In the genomic region with DNA sequence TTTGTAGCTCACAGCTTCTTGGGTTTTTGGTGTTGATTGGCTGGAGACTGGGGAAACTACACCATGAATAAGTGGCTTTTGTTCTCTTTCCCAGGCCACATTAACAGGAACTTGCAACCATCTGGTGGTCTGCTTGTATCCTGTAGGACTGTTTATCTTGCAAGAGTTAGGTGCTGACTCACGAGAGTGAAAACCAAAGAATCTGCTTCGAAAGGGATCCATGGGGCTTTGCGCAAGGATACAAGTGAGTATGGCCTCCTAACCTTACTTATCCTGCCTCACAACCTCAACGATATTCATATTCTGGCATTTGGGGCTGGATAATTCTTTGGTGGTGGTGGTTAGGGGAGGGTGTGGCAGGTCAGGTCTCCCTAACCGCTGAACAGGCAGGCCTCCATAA, we compare ENCODE assay signal across 1 cellular context.
TF ChIP-seq lines count a peak whose summit lies in the region.

No MANE protein-coding gene starts in this region.

TF ChIP-seq in GM23338, 12 proteins besides CTCF, POLR2A, EP300 and RAD21 (continued from another document):
- TF ChIP-seq, protein P1, sequence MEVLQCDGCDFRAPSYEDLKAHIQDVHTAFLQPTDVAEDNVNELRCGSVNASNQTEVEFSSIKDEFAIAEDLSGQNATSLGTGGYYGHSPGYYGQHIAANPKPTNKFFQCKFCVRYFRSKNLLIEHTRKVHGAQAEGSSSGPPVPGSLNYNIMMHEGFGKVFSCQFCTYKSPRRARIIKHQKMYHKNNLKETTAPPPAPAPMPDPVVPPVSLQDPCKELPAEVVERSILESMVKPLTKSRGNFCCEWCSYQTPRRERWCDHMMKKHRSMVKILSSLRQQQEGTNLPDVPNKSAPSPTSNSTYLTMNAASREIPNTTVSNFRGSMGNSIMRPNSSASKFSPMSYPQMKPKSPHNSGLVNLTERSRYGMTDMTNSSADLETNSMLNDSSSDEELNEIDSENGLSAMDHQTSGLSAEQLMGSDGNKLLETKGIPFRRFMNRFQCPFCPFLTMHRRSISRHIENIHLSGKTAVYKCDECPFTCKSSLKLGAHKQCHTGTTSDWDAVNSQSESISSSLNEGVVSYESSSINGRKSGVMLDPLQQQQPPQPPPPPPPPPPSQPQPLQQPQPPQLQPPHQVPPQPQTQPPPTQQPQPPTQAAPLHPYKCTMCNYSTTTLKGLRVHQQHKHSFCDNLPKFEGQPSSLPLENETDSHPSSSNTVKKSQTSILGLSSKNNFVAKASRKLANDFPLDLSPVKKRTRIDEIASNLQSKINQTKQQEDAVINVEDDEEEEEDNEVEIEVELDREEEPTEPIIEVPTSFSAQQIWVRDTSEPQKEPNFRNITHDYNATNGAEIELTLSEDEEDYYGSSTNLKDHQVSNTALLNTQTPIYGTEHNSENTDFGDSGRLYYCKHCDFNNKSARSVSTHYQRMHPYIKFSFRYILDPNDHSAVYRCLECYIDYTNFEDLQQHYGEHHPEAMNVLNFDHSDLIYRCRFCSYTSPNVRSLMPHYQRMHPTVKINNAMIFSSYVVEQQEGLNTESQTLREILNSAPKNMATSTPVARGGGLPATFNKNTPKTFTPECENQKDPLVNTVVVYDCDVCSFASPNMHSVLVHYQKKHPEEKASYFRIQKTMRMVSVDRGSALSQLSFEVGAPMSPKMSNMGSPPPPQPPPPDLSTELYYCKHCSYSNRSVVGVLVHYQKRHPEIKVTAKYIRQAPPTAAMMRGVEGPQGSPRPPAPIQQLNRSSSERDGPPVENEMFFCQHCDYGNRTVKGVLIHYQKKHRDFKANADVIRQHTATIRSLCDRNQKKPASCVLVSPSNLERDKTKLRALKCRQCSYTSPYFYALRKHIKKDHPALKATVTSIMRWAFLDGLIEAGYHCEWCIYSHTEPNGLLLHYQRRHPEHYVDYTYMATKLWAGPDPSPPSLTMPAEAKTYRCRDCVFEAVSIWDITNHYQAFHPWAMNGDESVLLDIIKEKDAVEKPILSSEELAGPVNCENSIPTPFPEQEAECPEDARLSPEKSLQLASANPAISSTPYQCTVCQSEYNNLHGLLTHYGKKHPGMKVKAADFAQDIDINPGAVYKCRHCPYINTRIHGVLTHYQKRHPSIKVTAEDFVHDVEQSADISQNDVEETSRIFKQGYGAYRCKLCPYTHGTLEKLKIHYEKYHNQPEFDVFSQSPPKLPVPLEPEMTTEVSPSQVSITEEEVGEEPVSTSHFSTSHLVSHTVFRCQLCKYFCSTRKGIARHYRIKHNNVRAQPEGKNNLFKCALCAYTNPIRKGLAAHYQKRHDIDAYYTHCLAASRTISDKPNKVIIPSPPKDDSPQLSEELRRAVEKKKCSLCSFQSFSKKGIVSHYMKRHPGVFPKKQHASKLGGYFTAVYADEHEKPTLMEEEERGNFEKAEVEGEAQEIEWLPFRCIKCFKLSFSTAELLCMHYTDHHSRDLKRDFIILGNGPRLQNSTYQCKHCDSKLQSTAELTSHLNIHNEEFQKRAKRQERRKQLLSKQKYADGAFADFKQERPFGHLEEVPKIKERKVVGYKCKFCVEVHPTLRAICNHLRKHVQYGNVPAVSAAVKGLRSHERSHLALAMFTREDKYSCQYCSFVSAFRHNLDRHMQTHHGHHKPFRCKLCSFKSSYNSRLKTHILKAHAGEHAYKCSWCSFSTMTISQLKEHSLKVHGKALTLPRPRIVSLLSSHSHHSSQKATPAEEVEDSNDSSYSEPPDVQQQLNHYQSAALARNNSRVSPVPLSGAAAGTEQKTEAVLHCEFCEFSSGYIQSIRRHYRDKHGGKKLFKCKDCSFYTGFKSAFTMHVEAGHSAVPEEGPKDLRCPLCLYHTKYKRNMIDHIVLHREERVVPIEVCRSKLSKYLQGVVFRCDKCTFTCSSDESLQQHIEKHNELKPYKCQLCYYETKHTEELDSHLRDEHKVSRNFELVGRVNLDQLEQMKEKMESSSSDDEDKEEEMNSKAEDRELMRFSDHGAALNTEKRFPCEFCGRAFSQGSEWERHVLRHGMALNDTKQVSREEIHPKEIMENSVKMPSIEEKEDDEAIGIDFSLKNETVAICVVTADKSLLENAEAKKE (CRISPR knock-in tag; IDR thresholded peaks at IDR 0.05), result no peak
- TF ChIP-seq CREB1 (CRISPR knock-in tag; IDR thresholded peaks at IDR 0.05; ENCODE audit: low read depth), result no peak
- no peak for TF ChIP-seq POLR2AphosphoS5 (IDR thresholded peaks at IDR 0.05; ENCODE audit: low read depth)
TF ChIP-seq in GM23338: peak in this region for 0.
